In the genomic region with DNA sequence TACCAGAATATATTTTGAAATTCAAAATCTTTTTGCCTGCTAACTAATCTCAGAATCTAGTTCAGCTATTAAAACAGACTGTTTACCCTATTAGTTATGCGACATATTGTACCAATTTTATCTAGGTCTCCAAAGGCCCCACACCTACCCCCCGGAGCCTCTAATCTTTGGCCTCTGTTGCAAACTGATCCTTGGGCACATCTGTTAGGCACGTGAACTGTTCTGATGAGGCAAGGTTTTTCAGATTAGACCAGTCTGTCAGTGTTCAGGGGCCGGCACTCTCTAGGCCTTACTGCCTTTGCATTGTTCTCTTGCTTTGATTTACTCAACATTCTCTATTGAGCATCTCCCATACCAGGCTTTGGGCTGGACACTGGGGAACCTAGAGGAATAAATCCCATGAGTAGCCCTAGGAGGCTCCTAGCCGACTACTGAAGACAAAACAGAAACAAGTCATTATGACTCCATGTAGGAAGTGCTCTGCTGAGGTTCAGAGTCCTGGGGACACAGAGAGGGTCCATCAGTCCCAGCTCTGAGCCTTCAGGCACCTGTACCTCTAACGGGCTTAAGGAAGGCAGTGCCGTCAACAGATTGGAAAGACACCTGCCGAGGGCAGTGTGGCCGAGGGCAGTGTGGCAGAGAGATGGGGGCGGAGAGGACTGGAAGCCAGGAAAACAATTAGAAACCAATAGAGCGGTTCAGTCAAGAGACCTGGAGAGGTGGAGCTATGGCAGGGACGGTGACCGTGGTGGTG, we compare ENCODE assay signal across 1 cellular context.
TF ChIP-seq lines count a peak whose summit lies in the region.

No MANE protein-coding gene starts in this region.

TF ChIP-seq in HepG2, 621 proteins besides CTCF, POLR2A, EP300 and RAD21 (continued from another document and continues in another):
- TF ChIP-seq AKNA (CRISPR knock-in tag; IDR thresholded peaks at IDR 0.05; ENCODE audit: borderline replicate concordance) (no peak), ZNF556 (CRISPR knock-in tag; IDR thresholded peaks at IDR 0.05; ENCODE audit: borderline replicate concordance) (0 out of 2 replicates have a peak, but pooled peaks have one; percentile 58), HNRNPH1 (optimal IDR thresholded peaks at IDR 0.05; ENCODE audit: low read depth, low read length) (no peak), ZNF3 (CRISPR knock-in tag; IDR thresholded peaks at IDR 0.05) (no peak), HNF4G (IDR thresholded peaks at IDR 0.05; ENCODE audit: borderline replicate concordance, low read depth, low read length) (peak; percentile 95), HNF4G (CRISPR knock-in tag; IDR thresholded peaks at IDR 0.05; ENCODE audit: borderline replicate concordance, low read depth) (peak; percentile 33; the same call in 1 of the 2 replicates), HOXA9 (CRISPR knock-in tag; IDR thresholded peaks at IDR 0.05; ENCODE audit: borderline replicate concordance) (no peak), U2AF1 (optimal IDR thresholded peaks at IDR 0.05; ENCODE audit: low read depth, low read length) (no peak), ZBTB20 (CRISPR knock-in tag; IDR thresholded peaks at IDR 0.05; ENCODE audit: borderline replicate concordance, low read depth) (peak; percentile 39; the same call in 1 of the 2 replicates), ZNF296 (CRISPR knock-in tag; conservative IDR thresholded peaks at IDR 0.05) (no peak), EHMT2 (IDR thresholded peaks at IDR 0.05; ENCODE audit: borderline replicate concordance, low read depth, low read length) (no peak), ZNF552 (CRISPR knock-in tag; IDR thresholded peaks at IDR 0.05; ENCODE audit: borderline replicate concordance) (no peak), EZH2 (conservative IDR thresholded peaks at IDR 0.05; ENCODE audit: low read depth, low read length) (no peak), NBN (conservative IDR thresholded peaks at IDR 0.05) (no peak), HMGXB4 (CRISPR knock-in tag; IDR thresholded peaks at IDR 0.05; ENCODE audit: borderline replicate concordance in 1 of 2, low read depth in 1 of 2) (no peak), ZNF563 (CRISPR knock-in tag; IDR thresholded peaks at IDR 0.05) (0 out of 2 replicates have a peak, but pooled peaks have one; percentile 46), NR3C1 (CRISPR knock-in tag; IDR thresholded peaks at IDR 0.05) (no peak), NR1H2 (CRISPR knock-in tag; IDR thresholded peaks at IDR 0.05; ENCODE audit: borderline replicate concordance, low read depth) (no peak), NCOR1 (IDR thresholded peaks at IDR 0.05; ENCODE audit: borderline replicate concordance, low read length) (peak; percentile 94), FOXO1 (CRISPR knock-in tag; IDR thresholded peaks at IDR 0.05) (peak; percentile 51; the same call in 1 of the 2 replicates), ZFP1 (CRISPR knock-in tag; IDR thresholded peaks at IDR 0.05) (peak; percentile 62; the same call in 1 of the 2 replicates), SP5 (CRISPR knock-in tag; IDR thresholded peaks at IDR 0.05; ENCODE audit: borderline replicate concordance, low read depth) (no peak), GABPA (IDR thresholded peaks at IDR 0.05; ENCODE audit: low read depth, low read length) (no peak), GABPA (CRISPR knock-in tag; IDR thresholded peaks at IDR 0.05; ENCODE audit: low read depth) (no peak), YEATS2 (CRISPR knock-in tag; IDR thresholded peaks at IDR 0.05; ENCODE audit: borderline replicate concordance) (no peak), ZNF383 (CRISPR knock-in tag; IDR thresholded peaks at IDR 0.05; ENCODE audit: borderline replicate concordance) (no peak), FOXM1 (CRISPR knock-in tag; IDR thresholded peaks at IDR 0.05) (no peak), KDM3A (CRISPR knock-in tag; IDR thresholded peaks at IDR 0.05; ENCODE audit: low read depth) (no peak; the same call in 1 of the 2 replicates), ZNF24 (IDR thresholded peaks at IDR 0.05) (no peak), TBP (CRISPR knock-in tag; IDR thresholded peaks at IDR 0.05) (no peak), BRCA1 (CRISPR knock-in tag; IDR thresholded peaks at IDR 0.05) (no peak), NR2C2 (CRISPR knock-in tag; IDR thresholded peaks at IDR 0.05; ENCODE audit: borderline replicate concordance) (peak; percentile 43; the same call in 1 of the 2 replicates), ZSCAN21 (CRISPR knock-in tag; IDR thresholded peaks at IDR 0.05; ENCODE audit: borderline replicate concordance) (no peak), PITX1 (CRISPR knock-in tag; IDR thresholded peaks at IDR 0.05) (peak; percentile 89), TBX2 (CRISPR knock-in tag; IDR thresholded peaks at IDR 0.05; ENCODE audit: borderline replicate concordance) (peak; percentile 64; the same call in 1 of the 2 replicates), SOX6 (IDR thresholded peaks at IDR 0.05) (no peak), SOX6 (CRISPR knock-in tag; IDR thresholded peaks at IDR 0.05) (peak; percentile 98), NR2F1 (CRISPR knock-in tag; IDR thresholded peaks at IDR 0.05) (peak in 1 of 2 experiments; percentile 58; a peak in 2 of 4 replicates), ARID5B (CRISPR knock-in tag; IDR thresholded peaks at IDR 0.05) (peak; percentile 93), SMARCE1 (IDR thresholded peaks at IDR 0.05; ENCODE audit: borderline replicate concordance) (no peak)
- TF ChIP-seq, protein P1, sequence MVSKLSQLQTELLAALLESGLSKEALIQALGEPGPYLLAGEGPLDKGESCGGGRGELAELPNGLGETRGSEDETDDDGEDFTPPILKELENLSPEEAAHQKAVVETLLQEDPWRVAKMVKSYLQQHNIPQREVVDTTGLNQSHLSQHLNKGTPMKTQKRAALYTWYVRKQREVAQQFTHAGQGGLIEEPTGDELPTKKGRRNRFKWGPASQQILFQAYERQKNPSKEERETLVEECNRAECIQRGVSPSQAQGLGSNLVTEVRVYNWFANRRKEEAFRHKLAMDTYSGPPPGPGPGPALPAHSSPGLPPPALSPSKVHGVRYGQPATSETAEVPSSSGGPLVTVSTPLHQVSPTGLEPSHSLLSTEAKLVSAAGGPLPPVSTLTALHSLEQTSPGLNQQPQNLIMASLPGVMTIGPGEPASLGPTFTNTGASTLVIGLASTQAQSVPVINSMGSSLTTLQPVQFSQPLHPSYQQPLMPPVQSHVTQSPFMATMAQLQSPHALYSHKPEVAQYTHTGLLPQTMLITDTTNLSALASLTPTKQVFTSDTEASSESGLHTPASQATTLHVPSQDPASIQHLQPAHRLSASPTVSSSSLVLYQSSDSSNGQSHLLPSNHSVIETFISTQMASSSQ (IDR thresholded peaks at IDR 0.05; ENCODE audit: low read depth): 0 out of 2 replicates have a peak, but pooled peaks have one; percentile 46
- TF ChIP-seq, protein P1 (CRISPR knock-in tag; IDR thresholded peaks at IDR 0.05; ENCODE audit: borderline replicate concordance): peak; percentile 42; the same call in 1 of the 2 replicates
- TF ChIP-seq, protein P2, sequence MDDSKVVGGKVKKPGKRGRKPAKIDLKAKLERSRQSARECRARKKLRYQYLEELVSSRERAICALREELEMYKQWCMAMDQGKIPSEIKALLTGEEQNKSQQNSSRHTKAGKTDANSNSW (CRISPR knock-in tag; IDR thresholded peaks at IDR 0.05; ENCODE audit: borderline replicate concordance): no peak
- TF ChIP-seq, protein P3, sequence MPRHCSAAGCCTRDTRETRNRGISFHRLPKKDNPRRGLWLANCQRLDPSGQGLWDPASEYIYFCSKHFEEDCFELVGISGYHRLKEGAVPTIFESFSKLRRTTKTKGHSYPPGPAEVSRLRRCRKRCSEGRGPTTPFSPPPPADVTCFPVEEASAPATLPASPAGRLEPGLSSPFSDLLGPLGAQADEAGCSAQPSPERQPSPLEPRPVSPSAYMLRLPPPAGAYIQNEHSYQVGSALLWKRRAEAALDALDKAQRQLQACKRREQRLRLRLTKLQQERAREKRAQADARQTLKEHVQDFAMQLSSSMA (CRISPR knock-in tag; IDR thresholded peaks at IDR 0.05): no peak
- TF ChIP-seq, protein P4, sequence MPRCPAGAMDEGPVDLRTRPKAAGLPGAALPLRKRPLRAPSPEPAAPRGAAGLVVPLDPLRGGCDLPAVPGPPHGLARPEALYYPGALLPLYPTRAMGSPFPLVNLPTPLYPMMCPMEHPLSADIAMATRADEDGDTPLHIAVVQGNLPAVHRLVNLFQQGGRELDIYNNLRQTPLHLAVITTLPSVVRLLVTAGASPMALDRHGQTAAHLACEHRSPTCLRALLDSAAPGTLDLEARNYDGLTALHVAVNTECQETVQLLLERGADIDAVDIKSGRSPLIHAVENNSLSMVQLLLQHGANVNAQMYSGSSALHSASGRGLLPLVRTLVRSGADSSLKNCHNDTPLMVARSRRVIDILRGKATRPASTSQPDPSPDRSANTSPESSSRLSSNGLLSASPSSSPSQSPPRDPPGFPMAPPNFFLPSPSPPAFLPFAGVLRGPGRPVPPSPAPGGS (CRISPR knock-in tag; IDR thresholded peaks at IDR 0.05): no peak
